In the genomic region with DNA sequence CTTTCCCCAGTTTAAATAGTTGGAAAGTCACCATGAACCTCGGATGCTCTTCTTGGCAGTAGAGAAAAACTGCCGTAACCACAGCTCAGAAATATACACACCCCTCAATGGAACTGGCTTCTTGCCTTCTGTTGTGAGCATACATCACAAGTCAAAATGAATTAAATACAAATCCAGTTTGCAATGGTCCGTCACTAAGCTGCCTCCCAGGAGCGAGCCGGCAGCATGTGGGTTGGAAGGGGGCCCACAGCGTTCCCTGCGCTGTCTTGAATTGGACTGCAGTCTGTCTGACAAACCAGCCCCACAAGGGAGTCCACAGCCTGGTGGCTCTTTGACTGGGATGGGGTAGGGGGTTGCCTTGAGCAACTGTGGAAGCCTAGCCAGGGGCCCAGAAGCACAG, we compare ENCODE assay signal across 2 cellular contexts.
TF ChIP-seq lines count a peak whose summit lies in the region.

No MANE protein-coding gene starts in this region.

TF ChIP-seq in IMR-90, 13 proteins besides CTCF, POLR2A, EP300 and RAD21:
- no peak for TF ChIP-seq BHLHE40 (IDR thresholded peaks at IDR 0.05; ENCODE audit: low read depth, low read length)
- TF ChIP-seq MXI1 (IDR thresholded peaks at IDR 0.05; ENCODE audit: borderline replicate concordance, low read depth, low read length): no peak
- no peak for TF ChIP-seq MAFK (IDR thresholded peaks at IDR 0.05; ENCODE audit: low read depth, low read length)
- no peak for TF ChIP-seq CEBPB (IDR thresholded peaks at IDR 0.05; ENCODE audit: low read depth, low read length)
- TF ChIP-seq RCOR1 (IDR thresholded peaks at IDR 0.05; ENCODE audit: insufficient replicate concordance, low read length): no peak
- TF ChIP-seq CHD1 (IDR thresholded peaks at IDR 0.05; ENCODE audit: low read depth, low read length): no peak
- no peak for TF ChIP-seq RFX5 (IDR thresholded peaks at IDR 0.05; ENCODE audit: low read depth, low read length)
- TF ChIP-seq NFE2L2 (IDR thresholded peaks at IDR 0.05; ENCODE audit: low read depth, low read length): no peak
- TF ChIP-seq FOS (IDR thresholded peaks at IDR 0.05; ENCODE audit: low read depth, low read length): no peak
- TF ChIP-seq SMC3 (IDR thresholded peaks at IDR 0.05; ENCODE audit: low read depth, low read length): no peak
- TF ChIP-seq USF2 (IDR thresholded peaks at IDR 0.05; ENCODE audit: low read depth, low read length): no peak
- TF ChIP-seq, protein P1, sequence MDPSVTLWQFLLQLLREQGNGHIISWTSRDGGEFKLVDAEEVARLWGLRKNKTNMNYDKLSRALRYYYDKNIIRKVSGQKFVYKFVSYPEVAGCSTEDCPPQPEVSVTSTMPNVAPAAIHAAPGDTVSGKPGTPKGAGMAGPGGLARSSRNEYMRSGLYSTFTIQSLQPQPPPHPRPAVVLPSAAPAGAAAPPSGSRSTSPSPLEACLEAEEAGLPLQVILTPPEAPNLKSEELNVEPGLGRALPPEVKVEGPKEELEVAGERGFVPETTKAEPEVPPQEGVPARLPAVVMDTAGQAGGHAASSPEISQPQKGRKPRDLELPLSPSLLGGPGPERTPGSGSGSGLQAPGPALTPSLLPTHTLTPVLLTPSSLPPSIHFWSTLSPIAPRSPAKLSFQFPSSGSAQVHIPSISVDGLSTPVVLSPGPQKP (IDR thresholded peaks at IDR 0.05; ENCODE audit: borderline replicate concordance, low read depth, low read length): no peak
- no peak for TF ChIP-seq MAZ (IDR thresholded peaks at IDR 0.05; ENCODE audit: borderline replicate concordance, low read depth, low read length)

TF ChIP-seq in HEK293T, 16 proteins besides CTCF, POLR2A, EP300 and RAD21:
- TF ChIP-seq ZNF384 (IDR thresholded peaks at IDR 0.05) (no peak), FOXK2 (IDR thresholded peaks at IDR 0.05) (no peak), FOXM1 (IDR thresholded peaks at IDR 0.05; ENCODE audit: borderline replicate concordance) (no peak), PKNOX1 (IDR thresholded peaks at IDR 0.05) (no peak), ARNT (IDR thresholded peaks at IDR 0.05) (no peak), ELF4 (IDR thresholded peaks at IDR 0.05) (no peak), SUZ12 (IDR thresholded peaks at IDR 0.05) (no peak), TARDBP (IDR thresholded peaks at IDR 0.05) (no peak), HDGF (IDR thresholded peaks at IDR 0.05; ENCODE audit: borderline replicate concordance) (no peak), FOXA1 (IDR thresholded peaks at IDR 0.05) (no peak), BHLHE40 (IDR thresholded peaks at IDR 0.05; ENCODE audit: borderline replicate concordance) (no peak), LEF1 (IDR thresholded peaks at IDR 0.05; ENCODE audit: borderline replicate concordance) (no peak), SP1 (IDR thresholded peaks at IDR 0.05) (no peak), CTBP1 (IDR thresholded peaks at IDR 0.05; ENCODE audit: borderline replicate concordance) (no peak), NFRKB (IDR thresholded peaks at IDR 0.05) (no peak), L3MBTL2 (conservative IDR thresholded peaks at IDR 0.05) (no peak)
